ENCODE assay signal across 22 cellular contexts in the genomic region with DNA sequence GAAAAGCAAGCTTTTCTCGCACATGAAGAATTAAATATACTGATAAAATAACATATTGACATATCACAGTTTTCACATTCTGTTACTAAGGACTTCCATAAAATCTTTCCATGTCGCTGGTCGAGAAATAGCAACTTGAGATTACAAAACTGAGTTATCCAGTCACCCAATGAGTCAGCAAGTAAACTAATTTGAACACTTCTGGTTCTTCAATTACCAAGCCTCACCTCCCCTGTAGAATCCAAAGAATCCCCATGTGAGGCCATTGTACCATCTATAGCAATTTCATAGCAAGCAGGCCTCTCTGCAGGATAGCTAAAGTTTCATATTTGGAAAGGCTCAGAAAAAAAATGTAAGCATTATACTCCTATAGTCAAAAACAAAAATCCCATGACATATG.
"Had no signal": no experiment of that assay in that cellular context is flagged by ENCODE, and none has a peak within 500 bp of the region (broad histone marks: within the 10 kb centered on the region; RNA-seq: fewer than 3 reads in every experiment).

No MANE protein-coding gene starts in this region.

- H3K36me3 ChIP-seq: adrenal gland, breast epithelium, suprapubic skin, transverse colon, vagina had no signal

- H3K4me1 ChIP-seq: adrenal gland, breast epithelium, suprapubic skin, vagina had no signal

- H3K27me3 ChIP-seq: adrenal gland, breast epithelium, suprapubic skin, transverse colon, vagina had no signal

- H3K4me3 ChIP-seq: adrenal gland, breast epithelium, lung, suprapubic skin, transverse colon, vagina had no signal

- ATAC-seq: activated CD4-positive, CD25-positive, alpha-beta regulatory T cell treated with anti-CD3 and anti-CD28 coated beads, Interleukin-2, amount 50 U/mL, for 24 hours; activated naive CD4-positive, alpha-beta T cell treated with anti-CD3 and anti-CD28 coated beads, Interleukin-2, amount 50 U/mL, for 72 hours; activated T-cell treated with anti-CD3 and anti-CD28 coated beads, Interleukin-2, amount 50 U/mL, for 72 hours; left colon; stimulated activated naive CD8-positive, alpha-beta T cell treated with anti-CD3 and anti-CD28 coated beads, Interleukin-15, amount 100 ng/mL, for 72 hours had no signal

- H3K27ac ChIP-seq: adrenal gland, breast epithelium, suprapubic skin, transverse colon, vagina had no signal

- H3K9me3 ChIP-seq: adrenal gland, breast epithelium, suprapubic skin, transverse colon, vagina had no signal

- DNase-seq: activated CD4-positive, alpha-beta T cell treated with anti-CD3 and anti-CD28 coated beads, Interleukin-2, amount 10 ng/mL, durations not matched to agents 7 days and 5 days; activated CD8-positive, alpha-beta memory T cell treated with anti-CD3 and anti-CD28 coated beads for 24 hours; activated CD8-positive, alpha-beta memory T cell treated with anti-CD3 and anti-CD28 coated beads, Interleukin-2, amount 50 U/mL, for 48 hours; activated gamma-delta T cell; activated T-cell treated with anti-CD3 and anti-CD28 coated beads, Interleukin-2, amount 50 U/mL, for 72 hours; adrenal gland; cerebellar nuclear complex; cortex of kidney; effector CD4-positive, alpha-beta T cell; left colon; nephron progenitor cell; nucleus accumbens; stimulated activated CD4-positive, alpha-beta T cell treated with anti-CD3 and anti-CD28 coated beads, Interleukin-15, amount 100 ng/mL, for 24 hours; stimulated activated CD4-positive, alpha-beta T cell treated with anti-CD3 and anti-CD28 coated beads, Interleukin-2, amount 100 ng/mL, for 48 hours; stimulated activated naive CD8-positive, alpha-beta T cell treated with anti-CD3 and anti-CD28 coated beads, Interleukin-15, amount 100 ng/mL, for 72 hours; transverse colon had no signal
